1 cellular context compared by ENCODE assay signal in the genomic region with DNA sequence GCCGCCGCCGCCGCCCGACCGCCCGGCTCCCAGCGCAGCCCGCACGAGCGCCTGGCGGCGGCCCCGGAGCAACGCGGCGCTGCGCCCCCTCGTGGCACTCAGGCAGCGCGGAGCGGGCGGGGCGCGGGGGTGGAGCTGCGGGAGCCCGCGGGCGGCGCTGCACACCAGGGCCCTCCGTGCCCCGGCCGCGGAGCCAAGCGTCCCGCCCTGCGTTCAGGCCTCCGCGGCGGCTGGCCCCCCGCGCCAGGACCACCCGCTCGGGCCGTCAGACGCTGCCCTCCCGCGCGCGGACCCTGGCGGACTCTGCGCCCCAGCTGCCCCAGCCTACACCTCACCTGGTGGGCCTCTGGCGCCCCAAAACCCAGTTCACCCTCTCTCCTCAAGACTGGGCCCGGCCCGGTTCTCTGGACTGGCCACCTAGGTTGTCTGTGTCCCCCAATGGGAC.
TF ChIP-seq lines count a peak whose summit lies in the region.

A gene (minus strand): TSS at position 75 of the 445 bp plus-strand sequence. CDS start 71,159 bp downstream, outside the sequence.

TF ChIP-seq in HEK293, 187 proteins besides CTCF, POLR2A, EP300 and RAD21 (continued from another document):
- TF ChIP-seq, protein P1, sequence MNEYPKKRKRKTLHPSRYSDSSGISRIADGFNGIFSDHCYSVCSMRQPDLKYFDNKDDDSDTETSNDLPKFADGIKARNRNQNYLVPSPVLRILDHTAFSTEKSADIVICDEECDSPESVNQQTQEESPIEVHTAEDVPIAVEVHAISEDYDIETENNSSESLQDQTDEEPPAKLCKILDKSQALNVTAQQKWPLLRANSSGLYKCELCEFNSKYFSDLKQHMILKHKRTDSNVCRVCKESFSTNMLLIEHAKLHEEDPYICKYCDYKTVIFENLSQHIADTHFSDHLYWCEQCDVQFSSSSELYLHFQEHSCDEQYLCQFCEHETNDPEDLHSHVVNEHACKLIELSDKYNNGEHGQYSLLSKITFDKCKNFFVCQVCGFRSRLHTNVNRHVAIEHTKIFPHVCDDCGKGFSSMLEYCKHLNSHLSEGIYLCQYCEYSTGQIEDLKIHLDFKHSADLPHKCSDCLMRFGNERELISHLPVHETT (tag by site-specific recombination; IDR thresholded peaks at IDR 0.05), result no peak
- peak; percentile 35; the same call in 1 of the 2 replicates for TF ChIP-seq GLIS2 (tag by site-specific recombination; IDR thresholded peaks at IDR 0.05)
TF ChIP-seq in HEK293: peak in this region for 2.
